1 cellular context compared by ENCODE assay signal in the genomic region with DNA sequence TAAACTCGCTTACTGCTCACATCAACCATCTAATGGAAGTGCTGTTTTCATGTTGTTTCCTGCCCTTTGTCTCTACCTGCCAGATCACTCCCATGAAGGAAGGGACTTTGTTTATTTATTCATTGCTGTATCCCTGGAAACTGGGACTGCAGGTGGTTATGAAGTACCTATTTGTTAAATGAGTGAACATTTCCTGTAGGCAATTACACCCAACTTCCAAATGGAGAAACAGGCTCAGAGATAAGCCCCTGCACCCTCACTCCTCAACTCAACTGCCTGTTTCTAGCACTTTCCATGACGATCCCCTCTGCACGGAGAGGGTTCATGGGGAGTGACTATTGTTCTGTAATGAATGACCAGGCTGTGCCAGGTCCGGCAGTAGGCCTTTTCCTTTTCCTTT.
TF ChIP-seq lines count a peak whose summit lies in the region.

No MANE protein-coding gene starts in this region.

TF ChIP-seq in HepG2, 621 proteins besides CTCF, POLR2A, EP300 and RAD21 (continued from another document and continues in another):
- TF ChIP-seq, protein P1, sequence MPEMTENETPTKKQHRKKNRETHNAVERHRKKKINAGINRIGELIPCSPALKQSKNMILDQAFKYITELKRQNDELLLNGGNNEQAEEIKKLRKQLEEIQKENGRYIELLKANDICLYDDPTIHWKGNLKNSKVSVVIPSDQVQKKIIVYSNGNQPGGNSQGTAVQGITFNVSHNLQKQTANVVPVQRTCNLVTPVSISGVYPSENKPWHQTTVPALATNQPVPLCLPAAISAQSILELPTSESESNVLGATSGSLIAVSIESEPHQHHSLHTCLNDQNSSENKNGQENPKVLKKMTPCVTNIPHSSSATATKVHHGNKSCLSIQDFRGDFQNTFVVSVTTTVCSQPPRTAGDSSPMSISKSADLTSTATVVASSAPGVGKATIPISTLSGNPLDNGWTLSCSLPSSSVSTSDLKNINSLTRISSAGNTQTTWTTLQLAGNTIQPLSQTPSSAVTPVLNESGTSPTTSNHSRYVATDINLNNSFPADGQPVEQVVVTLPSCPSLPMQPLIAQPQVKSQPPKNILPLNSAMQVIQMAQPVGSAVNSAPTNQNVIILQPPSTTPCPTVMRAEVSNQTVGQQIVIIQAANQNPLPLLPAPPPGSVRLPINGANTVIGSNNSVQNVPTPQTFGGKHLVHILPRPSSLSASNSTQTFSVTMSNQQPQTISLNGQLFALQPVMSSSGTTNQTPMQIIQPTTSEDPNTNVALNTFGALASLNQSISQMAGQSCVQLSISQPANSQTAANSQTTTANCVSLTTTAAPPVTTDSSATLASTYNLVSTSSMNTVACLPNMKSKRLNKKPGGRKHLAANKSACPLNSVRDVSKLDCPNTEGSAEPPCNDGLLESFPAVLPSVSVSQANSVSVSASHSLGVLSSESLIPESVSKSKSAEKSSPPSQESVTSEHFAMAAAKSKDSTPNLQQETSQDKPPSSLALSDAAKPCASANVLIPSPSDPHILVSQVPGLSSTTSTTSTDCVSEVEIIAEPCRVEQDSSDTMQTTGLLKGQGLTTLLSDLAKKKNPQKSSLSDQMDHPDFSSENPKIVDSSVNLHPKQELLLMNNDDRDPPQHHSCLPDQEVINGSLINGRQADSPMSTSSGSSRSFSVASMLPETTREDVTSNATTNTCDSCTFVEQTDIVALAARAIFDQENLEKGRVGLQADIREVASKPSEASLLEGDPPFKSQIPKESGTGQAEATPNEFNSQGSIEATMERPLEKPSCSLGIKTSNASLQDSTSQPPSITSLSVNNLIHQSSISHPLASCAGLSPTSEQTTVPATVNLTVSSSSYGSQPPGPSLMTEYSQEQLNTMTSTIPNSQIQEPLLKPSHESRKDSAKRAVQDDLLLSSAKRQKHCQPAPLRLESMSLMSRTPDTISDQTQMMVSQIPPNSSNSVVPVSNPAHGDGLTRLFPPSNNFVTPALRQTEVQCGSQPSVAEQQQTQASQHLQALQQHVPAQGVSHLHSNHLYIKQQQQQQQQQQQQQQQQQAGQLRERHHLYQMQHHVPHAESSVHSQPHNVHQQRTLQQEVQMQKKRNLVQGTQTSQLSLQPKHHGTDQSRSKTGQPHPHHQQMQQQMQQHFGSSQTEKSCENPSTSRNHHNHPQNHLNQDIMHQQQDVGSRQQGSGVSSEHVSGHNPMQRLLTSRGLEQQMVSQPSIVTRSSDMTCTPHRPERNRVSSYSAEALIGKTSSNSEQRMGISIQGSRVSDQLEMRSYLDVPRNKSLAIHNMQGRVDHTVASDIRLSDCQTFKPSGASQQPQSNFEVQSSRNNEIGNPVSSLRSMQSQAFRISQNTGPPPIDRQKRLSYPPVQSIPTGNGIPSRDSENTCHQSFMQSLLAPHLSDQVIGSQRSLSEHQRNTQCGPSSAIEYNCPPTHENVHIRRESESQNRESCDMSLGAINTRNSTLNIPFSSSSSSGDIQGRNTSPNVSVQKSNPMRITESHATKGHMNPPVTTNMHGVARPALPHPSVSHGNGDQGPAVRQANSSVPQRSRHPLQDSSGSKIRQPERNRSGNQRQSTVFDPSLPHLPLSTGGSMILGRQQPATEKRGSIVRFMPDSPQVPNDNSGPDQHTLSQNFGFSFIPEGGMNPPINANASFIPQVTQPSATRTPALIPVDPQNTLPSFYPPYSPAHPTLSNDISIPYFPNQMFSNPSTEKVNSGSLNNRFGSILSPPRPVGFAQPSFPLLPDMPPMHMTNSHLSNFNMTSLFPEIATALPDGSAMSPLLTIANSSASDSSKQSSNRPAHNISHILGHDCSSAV (CRISPR knock-in tag; IDR thresholded peaks at IDR 0.05; ENCODE audit: borderline replicate concordance) = no peak
- TF ChIP-seq LCORL (IDR thresholded peaks at IDR 0.05) = no peak
- 0 out of 2 replicates have a peak, but pooled peaks have one; percentile 32 for TF ChIP-seq LCORL (CRISPR knock-in tag; IDR thresholded peaks at IDR 0.05)
- TF ChIP-seq, protein P2, sequence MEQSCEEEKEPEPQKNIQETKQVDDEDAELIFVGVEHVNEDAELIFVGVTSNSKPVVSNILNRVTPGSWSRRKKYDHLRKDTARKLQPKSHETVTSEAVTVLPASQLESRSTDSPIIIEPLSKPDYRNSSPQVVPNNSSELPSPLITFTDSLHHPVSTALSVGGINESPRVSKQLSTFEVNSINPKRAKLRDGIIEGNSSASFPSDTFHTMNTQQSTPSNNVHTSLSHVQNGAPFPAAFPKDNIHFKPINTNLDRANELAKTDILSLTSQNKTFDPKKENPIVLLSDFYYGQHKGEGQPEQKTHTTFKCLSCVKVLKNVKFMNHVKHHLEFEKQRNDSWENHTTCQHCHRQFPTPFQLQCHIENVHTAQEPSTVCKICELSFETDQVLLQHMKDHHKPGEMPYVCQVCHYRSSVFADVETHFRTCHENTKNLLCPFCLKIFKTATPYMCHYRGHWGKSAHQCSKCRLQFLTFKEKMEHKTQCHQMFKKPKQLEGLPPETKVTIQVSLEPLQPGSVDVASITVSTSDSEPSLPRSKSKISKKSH (CRISPR knock-in tag; IDR thresholded peaks at IDR 0.05; ENCODE audit: borderline replicate concordance) = no peak
- TF ChIP-seq, protein P3, sequence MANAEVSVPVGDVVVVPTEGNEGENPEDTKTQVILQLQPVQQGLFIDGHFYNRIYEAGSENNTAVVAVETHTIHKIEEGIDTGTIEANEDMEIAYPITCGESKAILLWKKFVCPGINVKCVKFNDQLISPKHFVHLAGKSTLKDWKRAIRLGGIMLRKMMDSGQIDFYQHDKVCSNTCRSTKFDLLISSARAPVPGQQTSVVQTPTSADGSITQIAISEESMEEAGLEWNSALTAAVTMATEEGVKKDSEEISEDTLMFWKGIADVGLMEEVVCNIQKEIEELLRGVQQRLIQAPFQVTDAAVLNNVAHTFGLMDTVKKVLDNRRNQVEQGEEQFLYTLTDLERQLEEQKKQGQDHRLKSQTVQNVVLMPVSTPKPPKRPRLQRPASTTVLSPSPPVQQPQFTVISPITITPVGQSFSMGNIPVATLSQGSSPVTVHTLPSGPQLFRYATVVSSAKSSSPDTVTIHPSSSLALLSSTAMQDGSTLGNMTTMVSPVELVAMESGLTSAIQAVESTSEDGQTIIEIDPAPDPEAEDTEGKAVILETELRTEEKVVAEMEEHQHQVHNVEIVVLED (CRISPR knock-in tag; IDR thresholded peaks at IDR 0.05; ENCODE audit: borderline replicate concordance) = no peak
- TF ChIP-seq SNRNP70 (IDR thresholded peaks at IDR 0.05; ENCODE audit: low read depth, low read length) = no peak
- no peak for TF ChIP-seq PHF20 (CRISPR knock-in tag; IDR thresholded peaks at IDR 0.05)
- no peak for TF ChIP-seq ZNF674 (CRISPR knock-in tag; IDR thresholded peaks at IDR 0.05; ENCODE audit: low read depth)
- no peak for TF ChIP-seq ZNF652 (CRISPR knock-in tag; IDR thresholded peaks at IDR 0.05; ENCODE audit: borderline replicate concordance, low read depth)
- TF ChIP-seq, protein P4, sequence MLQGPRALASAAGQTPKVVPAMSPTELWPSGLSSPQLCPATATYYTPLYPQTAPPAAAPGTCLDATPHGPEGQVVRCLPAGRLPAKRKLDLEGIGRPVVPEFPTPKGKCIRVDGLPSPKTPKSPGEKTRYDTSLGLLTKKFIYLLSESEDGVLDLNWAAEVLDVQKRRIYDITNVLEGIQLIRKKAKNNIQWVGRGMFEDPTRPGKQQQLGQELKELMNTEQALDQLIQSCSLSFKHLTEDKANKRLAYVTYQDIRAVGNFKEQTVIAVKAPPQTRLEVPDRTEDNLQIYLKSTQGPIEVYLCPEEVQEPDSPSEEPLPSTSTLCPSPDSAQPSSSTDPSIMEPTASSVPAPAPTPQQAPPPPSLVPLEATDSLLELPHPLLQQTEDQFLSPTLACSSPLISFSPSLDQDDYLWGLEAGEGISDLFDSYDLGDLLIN (CRISPR knock-in tag; IDR thresholded peaks at IDR 0.05; ENCODE audit: borderline replicate concordance) = no peak
- no peak for TF ChIP-seq ZNF329 (CRISPR knock-in tag; IDR thresholded peaks at IDR 0.05; ENCODE audit: low read depth)
- no peak for TF ChIP-seq ZNF432 (CRISPR knock-in tag; IDR thresholded peaks at IDR 0.05; ENCODE audit: borderline replicate concordance)
- no peak for TF ChIP-seq MTF2 (CRISPR knock-in tag; IDR thresholded peaks at IDR 0.05; ENCODE audit: borderline replicate concordance)
- no peak for TF ChIP-seq SATB2 (CRISPR knock-in tag; IDR thresholded peaks at IDR 0.05)
- TF ChIP-seq NPAS2 (CRISPR knock-in tag; IDR thresholded peaks at IDR 0.05; ENCODE audit: borderline replicate concordance) = no peak
- TF ChIP-seq, protein P5, sequence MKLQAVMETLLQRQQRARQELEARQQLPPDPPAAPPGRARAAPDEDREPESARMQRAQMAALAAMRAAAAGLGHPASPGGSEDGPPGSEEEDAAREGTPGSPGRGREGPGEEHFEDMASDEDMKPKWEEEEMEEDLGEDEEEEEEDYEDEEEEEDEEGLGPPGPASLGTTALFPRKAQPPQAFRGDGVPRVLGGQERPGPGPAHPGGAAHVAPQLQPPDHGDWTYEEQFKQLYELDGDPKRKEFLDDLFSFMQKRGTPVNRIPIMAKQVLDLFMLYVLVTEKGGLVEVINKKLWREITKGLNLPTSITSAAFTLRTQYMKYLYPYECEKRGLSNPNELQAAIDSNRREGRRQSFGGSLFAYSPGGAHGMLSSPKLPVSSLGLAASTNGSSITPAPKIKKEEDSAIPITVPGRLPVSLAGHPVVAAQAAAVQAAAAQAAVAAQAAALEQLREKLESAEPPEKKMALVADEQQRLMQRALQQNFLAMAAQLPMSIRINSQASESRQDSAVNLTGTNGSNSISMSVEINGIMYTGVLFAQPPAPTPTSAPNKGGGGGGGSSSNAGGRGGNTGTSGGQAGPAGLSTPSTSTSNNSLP (IDR thresholded peaks at IDR 0.05; ENCODE audit: low read depth, low read length) = peak; percentile 80
- TF ChIP-seq PRPF4 (IDR thresholded peaks at IDR 0.05; ENCODE audit: low read depth, low read length, poor library complexity, severe bottlenecking) = no peak
- TF ChIP-seq, protein P6, sequence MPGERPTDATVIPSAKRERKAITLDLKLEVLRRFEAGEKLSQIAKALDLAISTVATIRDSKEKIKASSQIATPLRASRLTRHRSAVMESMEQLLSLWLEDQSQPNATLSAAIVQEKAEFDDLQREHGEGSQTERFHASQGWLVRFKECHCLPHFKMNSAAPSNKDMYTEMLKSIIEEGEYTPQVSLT (CRISPR knock-in tag; IDR thresholded peaks at IDR 0.05; ENCODE audit: borderline replicate concordance, low read depth) = no peak
- TF ChIP-seq, protein P7, sequence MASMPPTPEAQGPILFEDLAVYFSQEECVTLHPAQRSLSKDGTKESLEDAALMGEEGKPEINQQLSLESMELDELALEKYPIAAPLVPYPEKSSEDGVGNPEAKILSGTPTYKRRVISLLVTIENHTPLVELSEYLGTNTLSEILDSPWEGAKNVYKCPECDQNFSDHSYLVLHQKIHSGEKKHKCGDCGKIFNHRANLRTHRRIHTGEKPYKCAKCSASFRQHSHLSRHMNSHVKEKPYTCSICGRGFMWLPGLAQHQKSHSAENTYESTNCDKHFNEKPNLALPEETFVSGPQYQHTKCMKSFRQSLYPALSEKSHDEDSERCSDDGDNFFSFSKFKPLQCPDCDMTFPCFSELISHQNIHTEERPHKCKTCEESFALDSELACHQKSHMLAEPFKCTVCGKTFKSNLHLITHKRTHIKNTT (CRISPR knock-in tag; IDR thresholded peaks at IDR 0.05) = no peak
- TF ChIP-seq, protein P8, sequence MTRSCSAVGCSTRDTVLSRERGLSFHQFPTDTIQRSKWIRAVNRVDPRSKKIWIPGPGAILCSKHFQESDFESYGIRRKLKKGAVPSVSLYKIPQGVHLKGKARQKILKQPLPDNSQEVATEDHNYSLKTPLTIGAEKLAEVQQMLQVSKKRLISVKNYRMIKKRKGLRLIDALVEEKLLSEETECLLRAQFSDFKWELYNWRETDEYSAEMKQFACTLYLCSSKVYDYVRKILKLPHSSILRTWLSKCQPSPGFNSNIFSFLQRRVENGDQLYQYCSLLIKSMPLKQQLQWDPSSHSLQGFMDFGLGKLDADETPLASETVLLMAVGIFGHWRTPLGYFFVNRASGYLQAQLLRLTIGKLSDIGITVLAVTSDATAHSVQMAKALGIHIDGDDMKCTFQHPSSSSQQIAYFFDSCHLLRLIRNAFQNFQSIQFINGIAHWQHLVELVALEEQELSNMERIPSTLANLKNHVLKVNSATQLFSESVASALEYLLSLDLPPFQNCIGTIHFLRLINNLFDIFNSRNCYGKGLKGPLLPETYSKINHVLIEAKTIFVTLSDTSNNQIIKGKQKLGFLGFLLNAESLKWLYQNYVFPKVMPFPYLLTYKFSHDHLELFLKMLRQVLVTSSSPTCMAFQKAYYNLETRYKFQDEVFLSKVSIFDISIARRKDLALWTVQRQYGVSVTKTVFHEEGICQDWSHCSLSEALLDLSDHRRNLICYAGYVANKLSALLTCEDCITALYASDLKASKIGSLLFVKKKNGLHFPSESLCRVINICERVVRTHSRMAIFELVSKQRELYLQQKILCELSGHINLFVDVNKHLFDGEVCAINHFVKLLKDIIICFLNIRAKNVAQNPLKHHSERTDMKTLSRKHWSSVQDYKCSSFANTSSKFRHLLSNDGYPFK (CRISPR knock-in tag; IDR thresholded peaks at IDR 0.05; ENCODE audit: borderline replicate concordance) = no peak
- no peak for TF ChIP-seq HMG20B (CRISPR knock-in tag; conservative IDR thresholded peaks at IDR 0.05)
- TF ChIP-seq ZNF724P (CRISPR knock-in tag; IDR thresholded peaks at IDR 0.05; ENCODE audit: borderline replicate concordance) = no peak
- no peak for TF ChIP-seq SOX13 (IDR thresholded peaks at IDR 0.05)
- peak in 1 of 2 experiments; percentile 14; a peak in 1 of 4 replicates for TF ChIP-seq SOX13 (CRISPR knock-in tag; conservative IDR thresholded peaks at IDR 0.05 in 1 of 2, IDR thresholded peaks at IDR 0.05 in 1 of 2)
- TF ChIP-seq, protein P9, sequence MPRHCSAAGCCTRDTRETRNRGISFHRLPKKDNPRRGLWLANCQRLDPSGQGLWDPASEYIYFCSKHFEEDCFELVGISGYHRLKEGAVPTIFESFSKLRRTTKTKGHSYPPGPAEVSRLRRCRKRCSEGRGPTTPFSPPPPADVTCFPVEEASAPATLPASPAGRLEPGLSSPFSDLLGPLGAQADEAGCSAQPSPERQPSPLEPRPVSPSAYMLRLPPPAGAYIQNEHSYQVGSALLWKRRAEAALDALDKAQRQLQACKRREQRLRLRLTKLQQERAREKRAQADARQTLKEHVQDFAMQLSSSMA (CRISPR knock-in tag; IDR thresholded peaks at IDR 0.05) = no peak
- no peak for TF ChIP-seq YEATS2 (CRISPR knock-in tag; IDR thresholded peaks at IDR 0.05; ENCODE audit: borderline replicate concordance)
- TF ChIP-seq RFX1 (IDR thresholded peaks at IDR 0.05) = peak; percentile 84
- TF ChIP-seq, protein P10, sequence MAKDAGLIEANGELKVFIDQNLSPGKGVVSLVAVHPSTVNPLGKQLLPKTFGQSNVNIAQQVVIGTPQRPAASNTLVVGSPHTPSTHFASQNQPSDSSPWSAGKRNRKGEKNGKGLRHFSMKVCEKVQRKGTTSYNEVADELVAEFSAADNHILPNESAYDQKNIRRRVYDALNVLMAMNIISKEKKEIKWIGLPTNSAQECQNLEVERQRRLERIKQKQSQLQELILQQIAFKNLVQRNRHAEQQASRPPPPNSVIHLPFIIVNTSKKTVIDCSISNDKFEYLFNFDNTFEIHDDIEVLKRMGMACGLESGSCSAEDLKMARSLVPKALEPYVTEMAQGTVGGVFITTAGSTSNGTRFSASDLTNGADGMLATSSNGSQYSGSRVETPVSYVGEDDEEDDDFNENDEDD (CRISPR knock-in tag; IDR thresholded peaks at IDR 0.05; ENCODE audit: borderline replicate concordance) = no peak
- 0 out of 2 replicates have a peak, but pooled peaks have one; percentile 27 for TF ChIP-seq PPARG (CRISPR knock-in tag; conservative IDR thresholded peaks at IDR 0.05)
- TF ChIP-seq, protein P11, sequence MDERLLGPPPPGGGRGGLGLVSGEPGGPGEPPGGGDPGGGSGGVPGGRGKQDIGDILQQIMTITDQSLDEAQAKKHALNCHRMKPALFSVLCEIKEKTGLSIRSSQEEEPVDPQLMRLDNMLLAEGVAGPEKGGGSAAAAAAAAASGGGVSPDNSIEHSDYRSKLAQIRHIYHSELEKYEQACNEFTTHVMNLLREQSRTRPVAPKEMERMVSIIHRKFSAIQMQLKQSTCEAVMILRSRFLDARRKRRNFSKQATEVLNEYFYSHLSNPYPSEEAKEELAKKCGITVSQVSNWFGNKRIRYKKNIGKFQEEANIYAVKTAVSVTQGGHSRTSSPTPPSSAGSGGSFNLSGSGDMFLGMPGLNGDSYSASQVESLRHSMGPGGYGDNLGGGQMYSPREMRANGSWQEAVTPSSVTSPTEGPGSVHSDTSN (CRISPR knock-in tag; IDR thresholded peaks at IDR 0.05) = no peak
- no peak for TF ChIP-seq ZNF670 (CRISPR knock-in tag; IDR thresholded peaks at IDR 0.05; ENCODE audit: borderline replicate concordance)
- no peak for TF ChIP-seq CHD2 (IDR thresholded peaks at IDR 0.05; ENCODE audit: low read depth, low read length)
